ENCODE assay signal across 1 cellular context in genomic region chr1:91020486-91020885, GRCh38.
TF ChIP-seq lines count a peak whose summit lies in the region.

No MANE protein-coding gene starts in this region.

TF ChIP-seq in HepG2, 621 proteins besides CTCF, POLR2A, EP300 and RAD21 (continued from another document):
- TF ChIP-seq ZNF770 (CRISPR knock-in tag; IDR thresholded peaks at IDR 0.05) (no peak), NFATC3 (CRISPR knock-in tag; IDR thresholded peaks at IDR 0.05) (no peak), ZNF335 (CRISPR knock-in tag; IDR thresholded peaks at IDR 0.05) (no peak), CCDC6 (CRISPR knock-in tag; IDR thresholded peaks at IDR 0.05) (no peak), RAD51 (IDR thresholded peaks at IDR 0.05; ENCODE audit: borderline replicate concordance) (no peak), ZMAT5 (CRISPR knock-in tag; IDR thresholded peaks at IDR 0.05; ENCODE audit: borderline replicate concordance, low read depth) (no peak)
